Comparison of ENCODE assay signal across 2 cellular contexts in the genomic region with DNA sequence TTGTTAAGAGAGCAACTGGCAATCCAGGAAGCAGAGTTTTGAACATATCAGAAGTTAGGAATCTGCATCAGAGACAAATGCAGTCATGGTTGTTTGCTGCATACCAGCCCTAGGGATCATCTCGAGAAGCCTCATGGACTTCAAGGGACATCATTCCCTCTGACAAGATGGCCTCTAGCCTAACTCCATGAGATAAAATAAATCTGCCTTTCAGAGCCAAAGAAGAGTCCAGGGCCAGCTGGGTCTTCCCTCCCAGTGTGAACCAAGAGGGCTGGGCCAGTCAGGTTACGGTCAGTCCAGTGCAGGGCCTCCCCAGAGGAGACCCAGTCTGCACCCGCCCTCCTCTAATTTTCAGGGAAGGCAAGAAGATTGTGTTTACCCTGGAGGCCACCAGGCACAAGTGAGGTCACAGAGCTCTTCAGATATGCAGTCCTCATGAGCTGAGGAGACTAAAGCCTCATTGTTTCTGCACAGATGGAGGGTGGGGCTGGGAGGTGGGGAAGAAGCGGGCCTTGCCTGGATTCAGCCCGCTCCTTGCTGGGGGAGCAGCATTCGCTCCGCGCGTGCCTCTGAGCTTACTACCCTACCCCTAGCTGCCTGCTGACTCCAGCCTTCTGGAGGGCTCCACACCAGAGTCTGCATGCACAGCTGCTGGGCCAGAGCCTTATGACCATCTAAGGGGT.
A peak's percentile ranks its signal among the peaks of the same experiment; 100 is the strongest.
TF ChIP-seq lines count a peak whose summit lies in the region.

No MANE protein-coding gene starts in this region.

TF ChIP-seq in K562, 482 proteins besides CTCF, POLR2A, EP300 and RAD21 (continued from another document and continues in another):
- TF ChIP-seq, protein P1, sequence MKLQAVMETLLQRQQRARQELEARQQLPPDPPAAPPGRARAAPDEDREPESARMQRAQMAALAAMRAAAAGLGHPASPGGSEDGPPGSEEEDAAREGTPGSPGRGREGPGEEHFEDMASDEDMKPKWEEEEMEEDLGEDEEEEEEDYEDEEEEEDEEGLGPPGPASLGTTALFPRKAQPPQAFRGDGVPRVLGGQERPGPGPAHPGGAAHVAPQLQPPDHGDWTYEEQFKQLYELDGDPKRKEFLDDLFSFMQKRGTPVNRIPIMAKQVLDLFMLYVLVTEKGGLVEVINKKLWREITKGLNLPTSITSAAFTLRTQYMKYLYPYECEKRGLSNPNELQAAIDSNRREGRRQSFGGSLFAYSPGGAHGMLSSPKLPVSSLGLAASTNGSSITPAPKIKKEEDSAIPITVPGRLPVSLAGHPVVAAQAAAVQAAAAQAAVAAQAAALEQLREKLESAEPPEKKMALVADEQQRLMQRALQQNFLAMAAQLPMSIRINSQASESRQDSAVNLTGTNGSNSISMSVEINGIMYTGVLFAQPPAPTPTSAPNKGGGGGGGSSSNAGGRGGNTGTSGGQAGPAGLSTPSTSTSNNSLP (IDR thresholded peaks at IDR 0.05; ENCODE audit: borderline replicate concordance, low read depth, low read length): no peak
- TF ChIP-seq TEAD4 (IDR thresholded peaks at IDR 0.05; ENCODE audit: low read length) (no peak), TEAD4 (CRISPR knock-in tag; IDR thresholded peaks at IDR 0.05; ENCODE audit: borderline replicate concordance) (0 out of 2 replicates have a peak, but pooled peaks have one; percentile 33), CBFA2T3 (IDR thresholded peaks at IDR 0.05) (no peak), JUND (IDR thresholded peaks at IDR 0.05; ENCODE audit: borderline replicate concordance, low read depth, low read length) (no peak), JUND (tag; IDR thresholded peaks at IDR 0.05; ENCODE audit: borderline replicate concordance, low read depth, low read length) (peak; percentile 20; the same call in 1 of the 3 replicates), TAF7 (tag; IDR thresholded peaks at IDR 0.05) (no peak)
- TF ChIP-seq, protein P2, sequence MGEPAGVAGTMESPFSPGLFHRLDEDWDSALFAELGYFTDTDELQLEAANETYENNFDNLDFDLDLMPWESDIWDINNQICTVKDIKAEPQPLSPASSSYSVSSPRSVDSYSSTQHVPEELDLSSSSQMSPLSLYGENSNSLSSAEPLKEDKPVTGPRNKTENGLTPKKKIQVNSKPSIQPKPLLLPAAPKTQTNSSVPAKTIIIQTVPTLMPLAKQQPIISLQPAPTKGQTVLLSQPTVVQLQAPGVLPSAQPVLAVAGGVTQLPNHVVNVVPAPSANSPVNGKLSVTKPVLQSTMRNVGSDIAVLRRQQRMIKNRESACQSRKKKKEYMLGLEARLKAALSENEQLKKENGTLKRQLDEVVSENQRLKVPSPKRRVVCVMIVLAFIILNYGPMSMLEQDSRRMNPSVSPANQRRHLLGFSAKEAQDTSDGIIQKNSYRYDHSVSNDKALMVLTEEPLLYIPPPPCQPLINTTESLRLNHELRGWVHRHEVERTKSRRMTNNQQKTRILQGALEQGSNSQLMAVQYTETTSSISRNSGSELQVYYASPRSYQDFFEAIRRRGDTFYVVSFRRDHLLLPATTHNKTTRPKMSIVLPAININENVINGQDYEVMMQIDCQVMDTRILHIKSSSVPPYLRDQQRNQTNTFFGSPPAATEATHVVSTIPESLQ (CRISPR knock-in tag; IDR thresholded peaks at IDR 0.05): no peak
- TF ChIP-seq, protein P3, sequence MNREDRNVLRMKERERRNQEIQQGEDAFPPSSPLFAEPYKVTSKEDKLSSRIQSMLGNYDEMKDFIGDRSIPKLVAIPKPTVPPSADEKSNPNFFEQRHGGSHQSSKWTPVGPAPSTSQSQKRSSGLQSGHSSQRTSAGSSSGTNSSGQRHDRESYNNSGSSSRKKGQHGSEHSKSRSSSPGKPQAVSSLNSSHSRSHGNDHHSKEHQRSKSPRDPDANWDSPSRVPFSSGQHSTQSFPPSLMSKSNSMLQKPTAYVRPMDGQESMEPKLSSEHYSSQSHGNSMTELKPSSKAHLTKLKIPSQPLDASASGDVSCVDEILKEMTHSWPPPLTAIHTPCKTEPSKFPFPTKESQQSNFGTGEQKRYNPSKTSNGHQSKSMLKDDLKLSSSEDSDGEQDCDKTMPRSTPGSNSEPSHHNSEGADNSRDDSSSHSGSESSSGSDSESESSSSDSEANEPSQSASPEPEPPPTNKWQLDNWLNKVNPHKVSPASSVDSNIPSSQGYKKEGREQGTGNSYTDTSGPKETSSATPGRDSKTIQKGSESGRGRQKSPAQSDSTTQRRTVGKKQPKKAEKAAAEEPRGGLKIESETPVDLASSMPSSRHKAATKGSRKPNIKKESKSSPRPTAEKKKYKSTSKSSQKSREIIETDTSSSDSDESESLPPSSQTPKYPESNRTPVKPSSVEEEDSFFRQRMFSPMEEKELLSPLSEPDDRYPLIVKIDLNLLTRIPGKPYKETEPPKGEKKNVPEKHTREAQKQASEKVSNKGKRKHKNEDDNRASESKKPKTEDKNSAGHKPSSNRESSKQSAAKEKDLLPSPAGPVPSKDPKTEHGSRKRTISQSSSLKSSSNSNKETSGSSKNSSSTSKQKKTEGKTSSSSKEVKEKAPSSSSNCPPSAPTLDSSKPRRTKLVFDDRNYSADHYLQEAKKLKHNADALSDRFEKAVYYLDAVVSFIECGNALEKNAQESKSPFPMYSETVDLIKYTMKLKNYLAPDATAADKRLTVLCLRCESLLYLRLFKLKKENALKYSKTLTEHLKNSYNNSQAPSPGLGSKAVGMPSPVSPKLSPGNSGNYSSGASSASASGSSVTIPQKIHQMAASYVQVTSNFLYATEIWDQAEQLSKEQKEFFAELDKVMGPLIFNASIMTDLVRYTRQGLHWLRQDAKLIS (CRISPR knock-in tag; IDR thresholded peaks at IDR 0.05): no peak
- TF ChIP-seq, protein P4, sequence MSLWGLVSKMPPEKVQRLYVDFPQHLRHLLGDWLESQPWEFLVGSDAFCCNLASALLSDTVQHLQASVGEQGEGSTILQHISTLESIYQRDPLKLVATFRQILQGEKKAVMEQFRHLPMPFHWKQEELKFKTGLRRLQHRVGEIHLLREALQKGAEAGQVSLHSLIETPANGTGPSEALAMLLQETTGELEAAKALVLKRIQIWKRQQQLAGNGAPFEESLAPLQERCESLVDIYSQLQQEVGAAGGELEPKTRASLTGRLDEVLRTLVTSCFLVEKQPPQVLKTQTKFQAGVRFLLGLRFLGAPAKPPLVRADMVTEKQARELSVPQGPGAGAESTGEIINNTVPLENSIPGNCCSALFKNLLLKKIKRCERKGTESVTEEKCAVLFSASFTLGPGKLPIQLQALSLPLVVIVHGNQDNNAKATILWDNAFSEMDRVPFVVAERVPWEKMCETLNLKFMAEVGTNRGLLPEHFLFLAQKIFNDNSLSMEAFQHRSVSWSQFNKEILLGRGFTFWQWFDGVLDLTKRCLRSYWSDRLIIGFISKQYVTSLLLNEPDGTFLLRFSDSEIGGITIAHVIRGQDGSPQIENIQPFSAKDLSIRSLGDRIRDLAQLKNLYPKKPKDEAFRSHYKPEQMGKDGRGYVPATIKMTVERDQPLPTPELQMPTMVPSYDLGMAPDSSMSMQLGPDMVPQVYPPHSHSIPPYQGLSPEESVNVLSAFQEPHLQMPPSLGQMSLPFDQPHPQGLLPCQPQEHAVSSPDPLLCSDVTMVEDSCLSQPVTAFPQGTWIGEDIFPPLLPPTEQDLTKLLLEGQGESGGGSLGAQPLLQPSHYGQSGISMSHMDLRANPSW (CRISPR knock-in tag; IDR thresholded peaks at IDR 0.05): no peak

TF ChIP-seq in HepG2, 621 proteins besides CTCF, POLR2A, EP300 and RAD21 (continued from another document and continues in another):
- TF ChIP-seq, protein P5, sequence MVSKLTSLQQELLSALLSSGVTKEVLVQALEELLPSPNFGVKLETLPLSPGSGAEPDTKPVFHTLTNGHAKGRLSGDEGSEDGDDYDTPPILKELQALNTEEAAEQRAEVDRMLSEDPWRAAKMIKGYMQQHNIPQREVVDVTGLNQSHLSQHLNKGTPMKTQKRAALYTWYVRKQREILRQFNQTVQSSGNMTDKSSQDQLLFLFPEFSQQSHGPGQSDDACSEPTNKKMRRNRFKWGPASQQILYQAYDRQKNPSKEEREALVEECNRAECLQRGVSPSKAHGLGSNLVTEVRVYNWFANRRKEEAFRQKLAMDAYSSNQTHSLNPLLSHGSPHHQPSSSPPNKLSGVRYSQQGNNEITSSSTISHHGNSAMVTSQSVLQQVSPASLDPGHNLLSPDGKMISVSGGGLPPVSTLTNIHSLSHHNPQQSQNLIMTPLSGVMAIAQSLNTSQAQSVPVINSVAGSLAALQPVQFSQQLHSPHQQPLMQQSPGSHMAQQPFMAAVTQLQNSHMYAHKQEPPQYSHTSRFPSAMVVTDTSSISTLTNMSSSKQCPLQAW (CRISPR knock-in tag; IDR thresholded peaks at IDR 0.05): no peak
- TF ChIP-seq, protein P6, sequence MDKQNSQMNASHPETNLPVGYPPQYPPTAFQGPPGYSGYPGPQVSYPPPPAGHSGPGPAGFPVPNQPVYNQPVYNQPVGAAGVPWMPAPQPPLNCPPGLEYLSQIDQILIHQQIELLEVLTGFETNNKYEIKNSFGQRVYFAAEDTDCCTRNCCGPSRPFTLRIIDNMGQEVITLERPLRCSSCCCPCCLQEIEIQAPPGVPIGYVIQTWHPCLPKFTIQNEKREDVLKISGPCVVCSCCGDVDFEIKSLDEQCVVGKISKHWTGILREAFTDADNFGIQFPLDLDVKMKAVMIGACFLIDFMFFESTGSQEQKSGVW (CRISPR knock-in tag; IDR thresholded peaks at IDR 0.05; ENCODE audit: borderline replicate concordance): no peak
- peak; percentile 44; the same call in 1 of the 2 replicates for TF ChIP-seq CCDC6 (CRISPR knock-in tag; IDR thresholded peaks at IDR 0.05)
- no peak for TF ChIP-seq ZNF367 (CRISPR knock-in tag; IDR thresholded peaks at IDR 0.05; ENCODE audit: borderline replicate concordance)
- TF ChIP-seq, protein P7, sequence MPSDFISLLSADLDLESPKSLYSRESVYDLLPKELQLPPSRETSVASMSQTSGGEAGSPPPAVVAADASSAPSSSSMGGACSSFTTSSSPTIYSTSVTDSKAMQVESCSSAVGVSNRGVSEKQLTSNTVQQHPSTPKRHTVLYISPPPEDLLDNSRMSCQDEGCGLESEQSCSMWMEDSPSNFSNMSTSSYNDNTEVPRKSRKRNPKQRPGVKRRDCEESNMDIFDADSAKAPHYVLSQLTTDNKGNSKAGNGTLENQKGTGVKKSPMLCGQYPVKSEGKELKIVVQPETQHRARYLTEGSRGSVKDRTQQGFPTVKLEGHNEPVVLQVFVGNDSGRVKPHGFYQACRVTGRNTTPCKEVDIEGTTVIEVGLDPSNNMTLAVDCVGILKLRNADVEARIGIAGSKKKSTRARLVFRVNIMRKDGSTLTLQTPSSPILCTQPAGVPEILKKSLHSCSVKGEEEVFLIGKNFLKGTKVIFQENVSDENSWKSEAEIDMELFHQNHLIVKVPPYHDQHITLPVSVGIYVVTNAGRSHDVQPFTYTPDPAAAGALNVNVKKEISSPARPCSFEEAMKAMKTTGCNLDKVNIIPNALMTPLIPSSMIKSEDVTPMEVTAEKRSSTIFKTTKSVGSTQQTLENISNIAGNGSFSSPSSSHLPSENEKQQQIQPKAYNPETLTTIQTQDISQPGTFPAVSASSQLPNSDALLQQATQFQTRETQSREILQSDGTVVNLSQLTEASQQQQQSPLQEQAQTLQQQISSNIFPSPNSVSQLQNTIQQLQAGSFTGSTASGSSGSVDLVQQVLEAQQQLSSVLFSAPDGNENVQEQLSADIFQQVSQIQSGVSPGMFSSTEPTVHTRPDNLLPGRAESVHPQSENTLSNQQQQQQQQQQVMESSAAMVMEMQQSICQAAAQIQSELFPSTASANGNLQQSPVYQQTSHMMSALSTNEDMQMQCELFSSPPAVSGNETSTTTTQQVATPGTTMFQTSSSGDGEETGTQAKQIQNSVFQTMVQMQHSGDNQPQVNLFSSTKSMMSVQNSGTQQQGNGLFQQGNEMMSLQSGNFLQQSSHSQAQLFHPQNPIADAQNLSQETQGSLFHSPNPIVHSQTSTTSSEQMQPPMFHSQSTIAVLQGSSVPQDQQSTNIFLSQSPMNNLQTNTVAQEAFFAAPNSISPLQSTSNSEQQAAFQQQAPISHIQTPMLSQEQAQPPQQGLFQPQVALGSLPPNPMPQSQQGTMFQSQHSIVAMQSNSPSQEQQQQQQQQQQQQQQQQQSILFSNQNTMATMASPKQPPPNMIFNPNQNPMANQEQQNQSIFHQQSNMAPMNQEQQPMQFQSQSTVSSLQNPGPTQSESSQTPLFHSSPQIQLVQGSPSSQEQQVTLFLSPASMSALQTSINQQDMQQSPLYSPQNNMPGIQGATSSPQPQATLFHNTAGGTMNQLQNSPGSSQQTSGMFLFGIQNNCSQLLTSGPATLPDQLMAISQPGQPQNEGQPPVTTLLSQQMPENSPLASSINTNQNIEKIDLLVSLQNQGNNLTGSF (CRISPR knock-in tag; IDR thresholded peaks at IDR 0.05): no peak
- no peak for TF ChIP-seq KAT8 (CRISPR knock-in tag; IDR thresholded peaks at IDR 0.05)
- TF ChIP-seq HNF4A (CRISPR knock-in tag; IDR thresholded peaks at IDR 0.05): peak; percentile 36; the same call in 1 of the 2 replicates
- no peak for TF ChIP-seq EHMT2 (IDR thresholded peaks at IDR 0.05; ENCODE audit: borderline replicate concordance, low read depth, low read length)
- TF ChIP-seq ZNF619 (CRISPR knock-in tag; IDR thresholded peaks at IDR 0.05): no peak
- TF ChIP-seq PHF8 (CRISPR knock-in tag; IDR thresholded peaks at IDR 0.05): no peak
- no peak for TF ChIP-seq MTA3 (CRISPR knock-in tag; IDR thresholded peaks at IDR 0.05)
- no peak for TF ChIP-seq ZNF678 (CRISPR knock-in tag; IDR thresholded peaks at IDR 0.05)
- TF ChIP-seq, protein P8, sequence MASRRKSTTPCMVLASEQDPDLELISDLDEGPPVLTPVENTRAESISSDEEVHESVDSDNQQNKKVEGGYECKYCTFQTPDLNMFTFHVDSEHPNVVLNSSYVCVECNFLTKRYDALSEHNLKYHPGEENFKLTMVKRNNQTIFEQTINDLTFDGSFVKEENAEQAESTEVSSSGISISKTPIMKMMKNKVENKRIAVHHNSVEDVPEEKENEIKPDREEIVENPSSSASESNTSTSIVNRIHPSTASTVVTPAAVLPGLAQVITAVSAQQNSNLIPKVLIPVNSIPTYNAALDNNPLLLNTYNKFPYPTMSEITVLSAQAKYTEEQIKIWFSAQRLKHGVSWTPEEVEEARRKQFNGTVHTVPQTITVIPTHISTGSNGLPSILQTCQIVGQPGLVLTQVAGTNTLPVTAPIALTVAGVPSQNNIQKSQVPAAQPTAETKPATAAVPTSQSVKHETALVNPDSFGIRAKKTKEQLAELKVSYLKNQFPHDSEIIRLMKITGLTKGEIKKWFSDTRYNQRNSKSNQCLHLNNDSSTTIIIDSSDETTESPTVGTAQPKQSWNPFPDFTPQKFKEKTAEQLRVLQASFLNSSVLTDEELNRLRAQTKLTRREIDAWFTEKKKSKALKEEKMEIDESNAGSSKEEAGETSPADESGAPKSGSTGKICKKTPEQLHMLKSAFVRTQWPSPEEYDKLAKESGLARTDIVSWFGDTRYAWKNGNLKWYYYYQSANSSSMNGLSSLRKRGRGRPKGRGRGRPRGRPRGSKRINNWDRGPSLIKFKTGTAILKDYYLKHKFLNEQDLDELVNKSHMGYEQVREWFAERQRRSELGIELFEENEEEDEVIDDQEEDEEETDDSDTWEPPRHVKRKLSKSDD (CRISPR knock-in tag; IDR thresholded peaks at IDR 0.05; ENCODE audit: low read depth): 0 out of 2 replicates have a peak, but pooled peaks have one; percentile 50
- TF ChIP-seq NCOA5 (CRISPR knock-in tag; IDR thresholded peaks at IDR 0.05): no peak
- TF ChIP-seq NAIF1 (CRISPR knock-in tag; IDR thresholded peaks at IDR 0.05; ENCODE audit: borderline replicate concordance): no peak
- TF ChIP-seq ZNF335 (CRISPR knock-in tag; IDR thresholded peaks at IDR 0.05): no peak
- TF ChIP-seq KDM5A (IDR thresholded peaks at IDR 0.05; ENCODE audit: borderline replicate concordance, low read length): no peak
- no peak for TF ChIP-seq MIXL1 (CRISPR knock-in tag; IDR thresholded peaks at IDR 0.05)
- no peak for TF ChIP-seq ZNF468 (CRISPR knock-in tag; IDR thresholded peaks at IDR 0.05)
- TF ChIP-seq PCBP1 (IDR thresholded peaks at IDR 0.05; ENCODE audit: borderline replicate concordance, low read depth, low read length): no peak
- peak; percentile 67 for TF ChIP-seq RCOR2 (CRISPR knock-in tag; IDR thresholded peaks at IDR 0.05)
- no peak for TF ChIP-seq FOXM1 (CRISPR knock-in tag; IDR thresholded peaks at IDR 0.05)
